In genomic region chr7:485188-486081, GRCh38 we compare ENCODE assay signal across 13 cellular contexts. TPM values are rescaled to one million over a fixed set of nuclear protein-coding genes. Genes with fewer than 3 reads are reported as not detected.
DNase-seq lines count a peak whose midpoint lies in the region; ATAC-seq, FAIRE-seq and TF ChIP-seq lines count a peak whose summit lies in the region.
"Had no signal": no experiment of that assay in that cellular context is flagged by ENCODE, and none has a peak within 500 bp of the region (broad histone marks: within the 10 kb centered on the region; RNA-seq: fewer than 3 reads in every experiment).

No MANE protein-coding gene starts in this region.

- H3K9me3 ChIP-seq in RWPE2 (ENCODE audit: severe bottlenecking) (no peaks in the 10 kb centered on the region), left ventricle myocardium inferior (replicated peaks) (no peaks in the 10 kb centered on the region), pancreas (no peaks in the 10 kb centered on the region)
- H3K9me3 ChIP-seq: SJSA1 had no signal

- intact Hi-C loops in left ventricle myocardium inferior (cut with micrococcal nuclease) (no loop called here), pancreas (cut with DNase I) (no loop called here)

- ATAC-seq in RWPE2 (ENCODE audit: low read depth) = peak; percentile 74
- peak; percentile 46 to 68 (median 50) for ATAC-seq in pancreas
- ATAC-seq in activated T-helper 17 cell treated with anti-CD3 and anti-CD28 coated beads, Interleukin-2, amount 50 U/mL, for 72 hours (replicated peaks) = no peak
- ATAC-seq in HG02840 (IDR thresholded peaks at IDR 0.05; ENCODE audit: low FRiP score, unreplicated experiment) = no peak

- FAIRE-seq in pancreas (lab: Jason Lieb, UNC) = no peak

- DNase-seq in COLO668 (lab: John Stamatoyannopoulos, UW; ENCODE audit: unreplicated experiment) (peak; percentile 49), RWPE2 (ENCODE audit: low spot score) (peak; percentile 61), left ventricle myocardium inferior (peak; percentile 33), pancreas (peak in 3 of 6 donors; percentile 56 to 82 (median 76)), DMS79 treated with DMSO at 0.1 percent for 48 hours (lab: John Stamatoyannopoulos, UW) (no peak), hypothalamus (lab: John Stamatoyannopoulos, UW) (no peak)
- DNase-seq: NCI-H1417, NCI-H69, WERI-Rb-1 had no signal

- H3K27me3 ChIP-seq in RWPE2 (ENCODE audit: insufficient read depth, poor library complexity, severe bottlenecking) (no peaks in the 10 kb centered on the region), left ventricle myocardium inferior (ENCODE audit: low read depth) (peaks cover 32% of the 10 kb centered on the region), pancreas (no peaks in the 10 kb centered on the region)

- peaks cover 13% of the 10 kb centered on the region for H3K4me1 ChIP-seq in RWPE2 (ENCODE audit: insufficient read depth, poor library complexity, severe bottlenecking)
- peaks cover 4% of the 10 kb centered on the region for H3K4me1 ChIP-seq in left ventricle myocardium inferior
- H3K4me1 ChIP-seq in pancreas = peaks cover 0 to 7% (median 4%) of the 10 kb centered on the region in 3 donors
- H3K4me1 ChIP-seq: SJSA1 had no signal

- H3K27ac ChIP-seq in RWPE2 (ENCODE audit: poor library complexity, severe bottlenecking) (no peak overlapping the region), left ventricle myocardium inferior (replicated peaks) (no peak overlapping the region), pancreas (no peak overlapping the region)
- H3K27ac ChIP-seq: SJSA1, WERI-Rb-1 had no signal

- 66 to 68% methylated on average over 25 of the region's 25 CpGs for WGBS in pancreas, 2 donors

- H3K9me3 Mint-ChIP-seq in activated T-helper 17 cell treated with anti-CD3 and anti-CD28 coated beads, Interleukin-2, amount 50 U/mL, for 72 hours = peaks cover 9% of the 10 kb centered on the region

- no peaks in the 10 kb centered on the region for H3K4me1 Mint-ChIP-seq in activated T-helper 17 cell treated with anti-CD3 and anti-CD28 coated beads, Interleukin-2, amount 50 U/mL, for 72 hours

- H3K36me3 Mint-ChIP-seq in activated T-helper 17 cell treated with anti-CD3 and anti-CD28 coated beads, Interleukin-2, amount 50 U/mL, for 72 hours (ENCODE audit: low read depth) = no peaks in the 10 kb centered on the region

- TF ChIP-seq CTCF in RWPE2 (IDR thresholded peaks at IDR 0.05; ENCODE audit: poor library complexity, severe bottlenecking) (peak; percentile 10), left ventricle myocardium inferior (IDR thresholded peaks at IDR 0.05; ENCODE audit: borderline replicate concordance) (no peak), pancreas (IDR thresholded peaks at IDR 0.05) (no peak)

- H3K27me3 Mint-ChIP-seq in activated T-helper 17 cell treated with anti-CD3 and anti-CD28 coated beads, Interleukin-2, amount 50 U/mL, for 72 hours = peaks cover 17% of the 10 kb centered on the region
- H3K27me3 Mint-ChIP-seq: activated naive CD8-positive, alpha-beta T cell had no signal

- H3K4me3 ChIP-seq in RWPE2 (ENCODE audit: severe bottlenecking) (no peak overlapping the region), left ventricle myocardium inferior (no peak overlapping the region), pancreas (no peak overlapping the region)
- H3K4me3 ChIP-seq: SJSA1 had no signal

- H3K36me3 ChIP-seq in RWPE2 (ENCODE audit: low read depth) (no peaks in the 10 kb centered on the region), left ventricle myocardium inferior (no peaks in the 10 kb centered on the region), pancreas (no peaks in the 10 kb centered on the region)
- H3K36me3 ChIP-seq: SJSA1, WERI-Rb-1 had no signal

- H3K4me3 Mint-ChIP-seq in activated T-helper 17 cell treated with anti-CD3 and anti-CD28 coated beads, Interleukin-2, amount 50 U/mL, for 72 hours = no peak overlapping the region
- H3K4me3 Mint-ChIP-seq: activated naive CD8-positive, alpha-beta T cell had no signal

- no peak overlapping the region for H3K27ac Mint-ChIP-seq in activated T-helper 17 cell treated with anti-CD3 and anti-CD28 coated beads, Interleukin-2, amount 50 U/mL, for 72 hours
- H3K27ac Mint-ChIP-seq: activated naive CD8-positive, alpha-beta T cell had no signal

RNA-seq across cellular contexts. Expression of gene PDGFA, which starts 34.2 kb away (rescaled TPM):
- total RNA-seq in left ventricle myocardium inferior (26.0 TPM), pancreas (100 to 1,000 TPM in 1 of 6 donors, 10 to 100 TPM in 5; 54.1 to 175 (median 81.5) TPM)
- polyA plus RNA-seq in pancreas = 10 to 100 TPM; 53.3 to 60.4 TPM
- 10 to 100 TPM; 11.9 to 28.1 TPM for total RNA-seq in activated T-helper 17 cell treated with anti-CD3 and anti-CD28 coated beads, Interleukin-2, amount 50 U/mL, for 72 hours

Comparison
In these comparisons a context has a peak if more than half of its experiments do, and no peak if none do; other contexts are left out.
1. DNase-seq: peak in COLO668 (single experiment), RWPE2 (single experiment) and left ventricle myocardium inferior (single experiment); none in DMS79 treated with DMSO at 0.1 percent for 48 hours (single experiment) and hypothalamus (0 of 51).
2. ATAC-seq: peak in RWPE2 (single experiment) and pancreas (4 of 4); none in activated T-helper 17 cell treated with anti-CD3 and anti-CD28 coated beads, Interleukin-2, amount 50 U/mL, for 72 hours (single experiment) and HG02840 (single experiment).